Comparison of ENCODE assay signal across 1 cellular context in the genomic region with DNA sequence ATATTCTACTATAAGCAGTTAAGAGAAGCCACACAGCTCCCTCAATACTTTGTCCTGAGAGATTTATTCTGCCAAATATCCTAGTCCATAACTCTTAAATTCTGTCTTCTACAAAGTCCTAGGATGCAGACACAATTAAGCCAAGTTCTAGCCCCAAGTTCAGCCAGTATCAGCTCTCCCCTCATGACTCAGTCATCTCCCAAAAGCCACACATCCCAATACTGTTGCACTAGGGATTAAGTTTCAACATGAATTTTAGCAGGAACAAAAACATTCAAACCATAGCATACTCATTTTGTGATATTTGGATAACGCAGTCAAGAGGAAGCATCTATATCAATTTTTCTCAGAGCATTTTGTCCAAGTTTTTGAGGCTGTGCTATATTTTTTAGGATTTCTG.
TF ChIP-seq lines count a peak whose summit lies in the region.

No MANE protein-coding gene starts in this region.

TF ChIP-seq in K562, 482 proteins besides CTCF, POLR2A, EP300 and RAD21 (continued from another document):
- TF ChIP-seq, protein P1, sequence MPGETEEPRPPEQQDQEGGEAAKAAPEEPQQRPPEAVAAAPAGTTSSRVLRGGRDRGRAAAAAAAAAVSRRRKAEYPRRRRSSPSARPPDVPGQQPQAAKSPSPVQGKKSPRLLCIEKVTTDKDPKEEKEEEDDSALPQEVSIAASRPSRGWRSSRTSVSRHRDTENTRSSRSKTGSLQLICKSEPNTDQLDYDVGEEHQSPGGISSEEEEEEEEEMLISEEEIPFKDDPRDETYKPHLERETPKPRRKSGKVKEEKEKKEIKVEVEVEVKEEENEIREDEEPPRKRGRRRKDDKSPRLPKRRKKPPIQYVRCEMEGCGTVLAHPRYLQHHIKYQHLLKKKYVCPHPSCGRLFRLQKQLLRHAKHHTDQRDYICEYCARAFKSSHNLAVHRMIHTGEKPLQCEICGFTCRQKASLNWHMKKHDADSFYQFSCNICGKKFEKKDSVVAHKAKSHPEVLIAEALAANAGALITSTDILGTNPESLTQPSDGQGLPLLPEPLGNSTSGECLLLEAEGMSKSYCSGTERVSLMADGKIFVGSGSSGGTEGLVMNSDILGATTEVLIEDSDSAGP (CRISPR knock-in tag; IDR thresholded peaks at IDR 0.05): no peak
- TF ChIP-seq FOXK1 (CRISPR knock-in tag; IDR thresholded peaks at IDR 0.05; ENCODE audit: borderline replicate concordance) (no peak), ZNF695 (CRISPR knock-in tag; IDR thresholded peaks at IDR 0.05) (no peak), XRCC3 (IDR thresholded peaks at IDR 0.05) (no peak), HEY1 (CRISPR knock-in tag; IDR thresholded peaks at IDR 0.05; ENCODE audit: borderline replicate concordance) (no peak), ZBTB33 (CRISPR knock-in tag; IDR thresholded peaks at IDR 0.05) (no peak), SRSF1 (IDR thresholded peaks at IDR 0.05; ENCODE audit: low read depth, low read length) (no peak), WHSC1 (IDR thresholded peaks at IDR 0.05; ENCODE audit: low read length) (no peak), STAG1 (CRISPR knock-in tag; IDR thresholded peaks at IDR 0.05; ENCODE audit: borderline replicate concordance) (no peak), HOXB6 (CRISPR knock-in tag; IDR thresholded peaks at IDR 0.05; ENCODE audit: borderline replicate concordance) (no peak), FOXA1 (IDR thresholded peaks at IDR 0.05; ENCODE audit: borderline replicate concordance) (no peak), TSHZ1 (CRISPR knock-in tag; IDR thresholded peaks at IDR 0.05) (no peak)
- TF ChIP-seq, protein P2, sequence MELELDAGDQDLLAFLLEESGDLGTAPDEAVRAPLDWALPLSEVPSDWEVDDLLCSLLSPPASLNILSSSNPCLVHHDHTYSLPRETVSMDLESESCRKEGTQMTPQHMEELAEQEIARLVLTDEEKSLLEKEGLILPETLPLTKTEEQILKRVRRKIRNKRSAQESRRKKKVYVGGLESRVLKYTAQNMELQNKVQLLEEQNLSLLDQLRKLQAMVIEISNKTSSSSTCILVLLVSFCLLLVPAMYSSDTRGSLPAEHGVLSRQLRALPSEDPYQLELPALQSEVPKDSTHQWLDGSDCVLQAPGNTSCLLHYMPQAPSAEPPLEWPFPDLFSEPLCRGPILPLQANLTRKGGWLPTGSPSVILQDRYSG (tag; conservative IDR thresholded peaks at IDR 0.05; ENCODE audit: low read depth): no peak
- TF ChIP-seq, protein P3, sequence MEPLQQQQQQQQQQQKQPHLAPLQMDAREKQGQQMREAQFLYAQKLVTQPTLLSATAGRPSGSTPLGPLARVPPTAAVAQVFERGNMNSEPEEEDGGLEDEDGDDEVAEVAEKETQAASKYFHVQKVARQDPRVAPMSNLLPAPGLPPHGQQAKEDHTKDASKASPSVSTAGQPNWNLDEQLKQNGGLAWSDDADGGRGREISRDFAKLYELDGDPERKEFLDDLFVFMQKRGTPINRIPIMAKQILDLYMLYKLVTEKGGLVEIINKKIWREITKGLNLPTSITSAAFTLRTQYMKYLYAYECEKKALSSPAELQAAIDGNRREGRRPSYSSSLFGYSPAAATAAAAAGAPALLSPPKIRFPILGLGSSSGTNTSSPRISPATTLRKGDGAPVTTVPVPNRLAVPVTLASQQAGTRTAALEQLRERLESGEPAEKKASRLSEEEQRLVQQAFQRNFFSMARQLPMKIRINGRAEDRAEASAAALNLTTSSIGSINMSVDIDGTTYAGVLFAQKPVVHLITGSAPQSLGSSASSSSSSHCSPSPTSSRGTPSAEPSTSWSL (CRISPR knock-in tag; IDR thresholded peaks at IDR 0.05; ENCODE audit: borderline replicate concordance): no peak
- TF ChIP-seq, protein P4, sequence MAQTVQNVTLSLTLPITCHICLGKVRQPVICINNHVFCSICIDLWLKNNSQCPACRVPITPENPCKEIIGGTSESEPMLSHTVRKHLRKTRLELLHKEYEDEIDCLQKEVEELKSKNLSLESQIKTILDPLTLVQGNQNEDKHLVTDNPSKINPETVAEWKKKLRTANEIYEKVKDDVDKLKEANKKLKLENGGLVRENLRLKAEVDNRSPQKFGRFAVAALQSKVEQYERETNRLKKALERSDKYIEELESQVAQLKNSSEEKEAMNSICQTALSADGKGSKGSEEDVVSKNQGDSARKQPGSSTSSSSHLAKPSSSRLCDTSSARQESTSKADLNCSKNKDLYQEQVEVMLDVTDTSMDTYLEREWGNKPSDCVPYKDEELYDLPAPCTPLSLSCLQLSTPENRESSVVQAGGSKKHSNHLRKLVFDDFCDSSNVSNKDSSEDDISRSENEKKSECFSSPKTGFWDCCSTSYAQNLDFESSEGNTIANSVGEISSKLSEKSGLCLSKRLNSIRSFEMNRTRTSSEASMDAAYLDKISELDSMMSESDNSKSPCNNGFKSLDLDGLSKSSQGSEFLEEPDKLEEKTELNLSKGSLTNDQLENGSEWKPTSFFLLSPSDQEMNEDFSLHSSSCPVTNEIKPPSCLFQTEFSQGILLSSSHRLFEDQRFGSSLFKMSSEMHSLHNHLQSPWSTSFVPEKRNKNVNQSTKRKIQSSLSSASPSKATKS (CRISPR knock-in tag; IDR thresholded peaks at IDR 0.05): no peak
